In genomic region chr1:7508052-7508745, GRCh38 we compare ENCODE assay signal across 19 cellular contexts.
DNase-seq lines count a peak whose midpoint lies in the region; ATAC-seq, FAIRE-seq and TF ChIP-seq lines count a peak whose summit lies in the region.
"Had no signal": no experiment of that assay in that cellular context is flagged by ENCODE, and none has a peak within 500 bp of the region (broad histone marks: within the 10 kb centered on the region; RNA-seq: fewer than 3 reads in every experiment).

No MANE protein-coding gene starts in this region.

- H2BK5ac ChIP-seq in IMR-90 (ENCODE audit: low read depth, low read length, poor library complexity, severe bottlenecking) (no peak overlapping the region), H1 (ENCODE audit: low read depth, low read length) (no peak overlapping the region)

- H3K27ac ChIP-seq in BLaER1 (no peak overlapping the region), IMR-90 (ENCODE audit: insufficient read depth, low read length) (no peak overlapping the region), H1 (ENCODE audit: low read depth, low read length) (no peak overlapping the region)
- H3K27ac ChIP-seq: C4-2B had no signal

- H3K27me3 ChIP-seq in BLaER1 (no peaks in the 10 kb centered on the region), IMR-90 (ENCODE audit: control insufficient read depth, insufficient read depth, low read length) (no peaks in the 10 kb centered on the region), H1 (replicated peaks in 1 of 4; ENCODE audit: control insufficient read depth in 3 of 4, extremely low read depth in 1 of 4, insufficient read depth in 3 of 4, low read length in 3 of 4) (no peaks in the 10 kb centered on the region)

- TF ChIP-seq POLR2A in IMR-90 (IDR thresholded peaks at IDR 0.05; ENCODE audit: low read depth, low read length) (no peak), H1 (IDR thresholded peaks at IDR 0.05; ENCODE audit: control extremely low read depth in 1 of 2, low read depth in 2 of 2, low read length in 2 of 2) (no peak), GM12892 (IDR thresholded peaks at IDR 0.05; ENCODE audit: low read depth, low read length) (no peak)

- H3K23ac ChIP-seq in IMR-90 (ENCODE audit: low read depth, low read length) (no peak overlapping the region), H1 (ENCODE audit: insufficient read length) (no peak overlapping the region)

- no peak for TF ChIP-seq EP300 in H1 (IDR thresholded peaks at IDR 0.05; ENCODE audit: borderline replicate concordance in 1 of 2, low read depth in 2 of 2, low read length in 2 of 2)

- no peak overlapping the region for H4K5ac ChIP-seq in IMR-90 (ENCODE audit: low read depth, low read length)
- H4K5ac ChIP-seq in H1 (ENCODE audit: insufficient read length, low read depth, low read length) = no peak overlapping the region

- no peaks in the 10 kb centered on the region for H3K4me1 Mint-ChIP-seq in neural crest cell
- H3K4me1 Mint-ChIP-seq: GM23338 had no signal

- WGBS in IMR-90 (ENCODE audit: extremely low coverage in 2 of 2, insufficient read length in 1 of 2), 2 experiments = 68% methylated on average over 5 of the region's 16 CpGs; no CpG with 5 or more reads in 1 of the 2 experiments
- WGBS in H1 (ENCODE audit: extremely low coverage in 1 of 2, insufficient coverage in 1 of 2, insufficient read length in 1 of 2, insufficient replicate concordance in 2 of 2, low coverage in 1 of 2, low lambda C conversion rate in 2 of 2, missing lambda C conversion rate in 1 of 2), 2 experiments = 88% methylated on average over 16 of the region's 16 CpGs; no CpG with 5 or more reads in 1 of the 2 experiments

- H3K4me3 ChIP-seq in BLaER1 (no peak overlapping the region), IMR-90 (ENCODE audit: insufficient read depth, low read depth, low read length) (no peak overlapping the region), H1 (ENCODE audit: extremely low read depth in 1 of 4, insufficient read depth in 2 of 4, low read depth in 3 of 4, low read length in 4 of 4) (no peak overlapping the region)
- H3K4me3 ChIP-seq: GM23338 had no signal

- H3K4ac ChIP-seq in IMR-90 (ENCODE audit: low read depth, low read length) (no peak overlapping the region), H1 (replicated peaks; ENCODE audit: insufficient read length, low read depth, low read length) (no peak overlapping the region)

- H4K91ac ChIP-seq in IMR-90 (ENCODE audit: insufficient read depth, low read depth, low read length) = no peak overlapping the region
- H4K91ac ChIP-seq in H1 (replicated peaks; ENCODE audit: insufficient read length, low read length) = no peak overlapping the region

- H3K23me2 ChIP-seq in H1 (ENCODE audit: low read depth, low read length) = peaks cover 8% of the 10 kb centered on the region; the same call in 1 of the 2 replicates

- H3K18ac ChIP-seq in IMR-90 (ENCODE audit: low read depth, low read length) (no peak overlapping the region), H1 (ENCODE audit: extremely low read depth, low read length) (0 out of 2 replicates have a peak overlapping the region, but pooled peaks have one; percentile 48)

- H2AFZ ChIP-seq in IMR-90 (replicated peaks; ENCODE audit: low read length, poor library complexity) (peak overlapping the region; percentile 33), H1 (ENCODE audit: low read length) (no peak overlapping the region)
- H2AFZ ChIP-seq: GM23338 had no signal

- no peak overlapping the region; the same call in 1 of the 2 replicates for H2AK5ac ChIP-seq in IMR-90 (ENCODE audit: low read depth, low read length)
- no peak overlapping the region for H2AK5ac ChIP-seq in H1 (ENCODE audit: low read depth, low read length)

- H4K20me1 ChIP-seq in BLaER1 (no peaks in the 10 kb centered on the region), IMR-90 (ENCODE audit: insufficient read depth, low read length) (no peaks in the 10 kb centered on the region), H1 (replicated peaks in 1 of 2; ENCODE audit: control insufficient read depth in 1 of 2, insufficient read depth in 2 of 2, low read length in 2 of 2) (peaks cover 0 to 1% of the 10 kb centered on the region in 2 experiments)

- H4K8ac ChIP-seq in IMR-90 (ENCODE audit: low read depth in 2 of 2, low read length in 2 of 2) = no peak overlapping the region
- no peak overlapping the region for H4K8ac ChIP-seq in H1 (ENCODE audit: extremely low read depth, insufficient read depth, low read length)

- dilution Hi-C loops in IMR-90 (cut with HindIII; ENCODE audit: low sequenced_read_pairs, unreplicated experiment) = no loop called here

- no peak overlapping the region for H2BK15ac ChIP-seq in IMR-90 (ENCODE audit: low read depth, low read length)
- H2BK15ac ChIP-seq in H1 (ENCODE audit: low read length) = no peak overlapping the region

- H3K36me3 ChIP-seq in BLaER1 (no peaks in the 10 kb centered on the region), IMR-90 (ENCODE audit: control insufficient read depth, insufficient read depth, low read length) (no peaks in the 10 kb centered on the region), H1 (ENCODE audit: control insufficient read depth in 2 of 4, insufficient read depth in 4 of 4, low read length in 3 of 4) (no peaks in the 10 kb centered on the region)

- no peaks in the 10 kb centered on the region for H3K9me1 ChIP-seq in IMR-90 (ENCODE audit: insufficient read depth, low read length)

- POLR2A ChIA-PET in IMR-90 (lab: Charles Lee; ENCODE audit: unreplicated experiment) = no interaction called here
- POLR2A ChIA-PET in H1 (lab: Charles Lee; ENCODE audit: partially characterized antibody) = interaction anchor here (1.3 kb wide), 1 partner anchor 10 kb away, joined by 3 read pairs; no protein-coding TSS in a partner anchor

- no peaks in the 10 kb centered on the region for H3K79me2 ChIP-seq in H1 (ENCODE audit: control insufficient read depth in 1 of 2, insufficient read depth in 2 of 2, low read length in 2 of 2)

- CTCF ChIA-PET in IMR-90 (lab: Yijun Ruan, JAX) (no interaction called here), H1 (lab: Charles Lee; ENCODE audit: partially characterized antibody) (interaction anchor here (1.4 to 1.8 kb wide), 3 partner anchors 12 to 27 kb away, joined by 3 to 4 read pairs (median 3); no protein-coding TSS in a partner anchor)

- peak overlapping the region; percentile 29; the same call in 1 of the 2 replicates for H2BK12ac ChIP-seq in H1 (ENCODE audit: low read depth, low read length)

- no peak overlapping the region for H2BK20ac ChIP-seq in IMR-90 (ENCODE audit: low read depth, low read length)
- H2BK20ac ChIP-seq in H1 (ENCODE audit: low read length) = no peak overlapping the region

- H3K14ac ChIP-seq in IMR-90 (replicated peaks; ENCODE audit: low read depth, low read length) (0 out of 2 replicates have a peak overlapping the region, but pooled peaks have one; percentile 29), H1 (ENCODE audit: insufficient read length) (no peak overlapping the region)

- TF ChIP-seq CTCF in IMR-90 (conservative IDR thresholded peaks at IDR 0.05; ENCODE audit: low read depth, low read length) (no peak), H1 (IDR thresholded peaks at IDR 0.05; ENCODE audit: control extremely low read depth in 1 of 3, insufficient read depth in 1 of 3, low read depth in 1 of 3, low read length in 3 of 3) (no peak), neural crest cell (conservative IDR thresholded peaks at IDR 0.05) (no peak)

- H3K79me1 ChIP-seq in IMR-90 (ENCODE audit: low read depth in 1 of 2, low read length in 2 of 2) = no peaks in the 10 kb centered on the region
- H3K79me1 ChIP-seq in H1 (ENCODE audit: low read depth, low read length) = no peaks in the 10 kb centered on the region

- no peaks in the 10 kb centered on the region for H3K9me3 Mint-ChIP-seq in neural crest cell
- H3K9me3 Mint-ChIP-seq: GM23338 had no signal

- no peaks in the 10 kb centered on the region for H3K27me3 Mint-ChIP-seq in neural crest cell (ENCODE audit: low read depth)

- H3K56ac ChIP-seq in IMR-90 (ENCODE audit: extremely low read depth, insufficient read depth, low read length) (no peak overlapping the region), H1 (replicated peaks; ENCODE audit: insufficient read length, low read depth, low read length) (no peak overlapping the region)

- H2BK120ac ChIP-seq in IMR-90 (ENCODE audit: low read depth, low read length) = no peak overlapping the region
- H2BK120ac ChIP-seq in H1 (replicated peaks; ENCODE audit: low read depth, low read length) = no peak overlapping the region

- DNase-seq in IMR-90 (no peak), H1 (ENCODE audit: low read depth in 1 of 2, low spot score in 2 of 2) (no peak), neural crest cell (ENCODE audit: low read depth, low spot score) (no peak), NCI-H748 (lab: John Stamatoyannopoulos, UW; ENCODE audit: unreplicated experiment) (no peak), GM12892 (ENCODE audit: insufficient read length) (no peak)
- DNase-seq: DMS79, KBM-7, MV-4-11, NCI-H1694 treated with DMSO at 0.1 percent for 48 hours, NCI-H774, SIG-M5 had no signal

- ATAC-seq in IMR-90 (ENCODE audit: low read depth) (no peak), GM19452 (IDR thresholded peaks at IDR 0.05; ENCODE audit: unreplicated experiment) (no peak), HG02840 (IDR thresholded peaks at IDR 0.05; ENCODE audit: low FRiP score, unreplicated experiment) (no peak)
- ATAC-seq: GM23338, HCT116, SK-N-SH treated with all-trans-retinoic acid at 6 μM for 48 hours had no signal

- no peaks in the 10 kb centered on the region for H3K9me3 ChIP-seq in BLaER1
- H3K9me3 ChIP-seq in IMR-90 (ENCODE audit: control insufficient read depth, insufficient read depth, low read length) = no peaks in the 10 kb centered on the region
- H3K9me3 ChIP-seq in H1 (ENCODE audit: insufficient read depth in 2 of 2, low read depth in 1 of 2, low read length in 1 of 2) = no peaks in the 10 kb centered on the region

- peaks cover 89% of the 10 kb centered on the region for H3K4me1 ChIP-seq in BLaER1
- peaks cover 5% of the 10 kb centered on the region; the same call in 1 of the 2 replicates for H3K4me1 ChIP-seq in IMR-90 (ENCODE audit: control insufficient read depth, insufficient read depth, low read length)
- peaks cover 0 to 4% (median 0%) of the 10 kb centered on the region in 4 experiments; a peak in 1 of 7 replicates for H3K4me1 ChIP-seq in H1 (replicated peaks in 1 of 4; ENCODE audit: control insufficient read depth in 3 of 4, insufficient read depth in 4 of 4, low read length in 3 of 4)

- H3K36me3 Mint-ChIP-seq in neural crest cell (ENCODE audit: low read depth) = no peaks in the 10 kb centered on the region

- peak overlapping the region; percentile 48 for H3K27ac Mint-ChIP-seq in neural crest cell (ENCODE audit: unreplicated experiment)
- H3K27ac Mint-ChIP-seq: GM23338 had no signal

- H3K4me2 ChIP-seq in BLaER1 = peak overlapping the region; percentile 68
- H3K4me2 ChIP-seq in IMR-90 (ENCODE audit: low read depth, low read length) = no peak overlapping the region
- no peak overlapping the region for H3K4me2 ChIP-seq in H1 (ENCODE audit: insufficient read depth in 1 of 2, low read depth in 2 of 2, low read length in 2 of 2)
- H3K4me2 ChIP-seq: GM23338 had no signal

- H3K9ac ChIP-seq in BLaER1 (no peak overlapping the region), IMR-90 (ENCODE audit: low read depth, low read length) (no peak overlapping the region), H1 (replicated peaks in 1 of 4; ENCODE audit: extremely low read depth in 1 of 4, low read depth in 3 of 4, low read length in 3 of 4) (no peak overlapping the region)

- no peak for TF ChIP-seq RAD21 in IMR-90 (IDR thresholded peaks at IDR 0.05; ENCODE audit: low read length)
- TF ChIP-seq RAD21 in H1 (IDR thresholded peaks at IDR 0.05 in 1 of 2, conservative IDR thresholded peaks at IDR 0.05 in 1 of 2; ENCODE audit: low read depth in 2 of 2, low read length in 2 of 2) = no peak

- intact Hi-C loops in IMR-90 (cut with micrococcal nuclease) = no loop called here

- FAIRE-seq in H1 (lab: Jason Lieb, UNC) = no peak
- no peak for FAIRE-seq in GM12892 (lab: Jason Lieb, UNC)
- FAIRE-seq: D721Med had no signal

- in situ Hi-C loops in IMR-90 (cut with MboI; ENCODE audit: low sequenced_read_pairs) = no loop called here

- H3K4me3 Mint-ChIP-seq in neural crest cell = no peak overlapping the region
- H3K4me3 Mint-ChIP-seq: GM23338 had no signal

- BruUV-seq in IMR-90 (replicated peaks; lab: Mats Ljungman, UMichigan) = no TSS peak

- peak overlapping the region; percentile 53 for H2AK9ac ChIP-seq in IMR-90 (replicated peaks; ENCODE audit: low read depth, low read length, poor library complexity)
